Comparison of ENCODE assay signal across 24 cellular contexts in the genomic region with DNA sequence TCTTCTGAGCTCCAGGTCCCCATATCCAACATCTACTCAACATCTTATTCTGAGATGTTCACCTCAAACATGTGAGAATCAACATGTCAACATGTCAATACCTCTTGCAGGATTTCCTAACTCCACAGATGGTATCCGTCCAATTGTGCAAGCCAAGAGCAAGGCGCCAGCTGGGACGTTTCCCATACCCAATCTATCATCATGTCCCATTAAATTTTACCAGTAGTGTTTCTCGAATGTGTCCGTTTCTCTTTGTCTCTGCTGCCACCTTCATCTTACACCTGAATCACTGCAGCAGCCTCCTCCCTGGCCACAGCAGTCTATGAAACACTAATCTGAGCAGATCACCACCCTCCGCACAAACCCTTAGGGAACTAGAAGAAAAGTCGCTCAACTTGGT.
"Had no signal": no experiment of that assay in that cellular context is flagged by ENCODE, and none has a peak within 500 bp of the region (broad histone marks: within the 10 kb centered on the region; RNA-seq: fewer than 3 reads in every experiment).

No MANE protein-coding gene starts in this region.

- H3K36me3 ChIP-seq: gastroesophageal sphincter, spleen, tibial nerve had no signal

- H3K27me3 ChIP-seq: gastroesophageal sphincter, hepatocyte, spleen, tibial nerve had no signal

- H3K4me1 ChIP-seq: gastroesophageal sphincter, parathyroid adenoma, tibial nerve had no signal

- H2AFZ ChIP-seq: hepatocyte, parathyroid adenoma had no signal

- H3K79me2 ChIP-seq: hepatocyte, parathyroid adenoma had no signal

- FAIRE-seq: bronchial epithelial cell, colon, endothelial cell of umbilical vein had no signal

- H3K4me3 ChIP-seq: gastroesophageal sphincter, hepatocyte, spleen, tibial nerve had no signal

- DNase-seq: activated B cell treated with CpG ODN at 0.5 μM for 24 hours; activated CD4-positive, alpha-beta T cell treated with anti-CD3 and anti-CD28 coated beads, Interleukin-2, amount 50 U/mL, for 1 hour; activated CD8-positive, alpha-beta memory T cell treated with anti-CD3 and anti-CD28 coated beads, Interleukin-2, amount 10 ng/mL, durations not matched to agents 7 days and 5 days; activated CD8-positive, alpha-beta T cell treated with anti-CD3 and anti-CD28 coated beads, Interleukin-2, amount 10 ng/mL, durations not matched to agents 7 days and 5 days; activated naive CD8-positive, alpha-beta T cell treated with anti-CD3 and anti-CD28 coated beads, Interleukin-2, amount 50 U/mL, for 24 hours; activated T-cell treated with anti-CD3 and anti-CD28 coated beads, Interleukin-2, amount 50 U/mL, for 48 hours; amygdala; dermis blood vessel endothelial cell; effector memory CD8-positive, alpha-beta T cell; islet precursor cell; naive B cell; nephron progenitor cell; right cardiac atrium; spleen; stimulated activated CD4-positive, alpha-beta T cell treated with anti-CD3 and anti-CD28 coated beads, Interleukin-2, amount 100 ng/mL, for 48 hours; stimulated activated naive CD4-positive, alpha-beta T cell treated with Interleukin-2 at 50 U/mL for 16 hours; T-helper 1 cell had no signal

- H3K4me2 ChIP-seq: hepatocyte had no signal

- ATAC-seq: activated CD8-positive, alpha-beta memory T cell treated with anti-CD3 and anti-CD28 coated beads, Interleukin-2, amount 10 ng/mL, durations not matched to agents 7 days and 5 days; activated CD8-positive, alpha-beta T cell treated with anti-CD3 and anti-CD28 coated beads, Interleukin-2, amount 10 ng/mL, durations not matched to agents 7 days and 5 days; activated naive CD8-positive, alpha-beta T cell treated with anti-CD3 and anti-CD28 coated beads, Interleukin-2, amount 50 U/mL, for 24 hours; effector memory CD8-positive, alpha-beta T cell; gastroesophageal sphincter; right cardiac atrium had no signal

- H3K9ac ChIP-seq: parathyroid adenoma had no signal

- H3K9me3 ChIP-seq: gastroesophageal sphincter, spleen, tibial nerve had no signal

- H3K27ac ChIP-seq: gastroesophageal sphincter, hepatocyte, parathyroid adenoma, spleen, tibial nerve had no signal
